ENCODE assay signal across 31 cellular contexts in genomic region chr5:35683466-35683865, GRCh38.
"Had no signal": no experiment of that assay in that cellular context is flagged by ENCODE, and none has a peak within 500 bp of the region (broad histone marks: within the 10 kb centered on the region; RNA-seq: fewer than 3 reads in every experiment).

No MANE protein-coding gene starts in this region.

- H3K4me1 ChIP-seq: adrenal gland, body of pancreas, esophagus muscularis mucosa, foreskin keratinocyte, gastrocnemius medialis had no signal

- H3K36me3 ChIP-seq: adrenal gland, esophagus muscularis mucosa, gastrocnemius medialis, heart left ventricle had no signal

- H3K9me3 ChIP-seq: adrenal gland, body of pancreas, esophagus muscularis mucosa, gastrocnemius medialis, heart left ventricle had no signal

- ATAC-seq: activated CD4-positive, alpha-beta T cell treated with anti-CD3 and anti-CD28 coated beads for 36 hours; activated CD8-positive, alpha-beta memory T cell treated with anti-CD3 and anti-CD28 coated beads, Interleukin-2, amount 10 ng/mL, durations not matched to agents 7 days and 5 days; activated CD8-positive, alpha-beta T cell treated with anti-CD3 and anti-CD28 coated beads, Interleukin-2, amount 10 ng/mL, durations not matched to agents 7 days and 5 days; activated naive CD8-positive, alpha-beta T cell treated with anti-CD3 and anti-CD28 coated beads, Interleukin-2, amount 50 U/mL, for 24 hours; body of pancreas; effector memory CD8-positive, alpha-beta T cell; foreskin keratinocyte; gastrocnemius medialis; heart left ventricle; T-helper 17 cell had no signal

- DNase-seq: activated CD4-positive, alpha-beta memory T cell treated with anti-CD3 and anti-CD28 coated beads for 36 hours; activated CD4-positive, alpha-beta T cell treated with anti-CD3 and anti-CD28 coated beads for 36 hours; activated CD4-positive, alpha-beta T cell treated with anti-CD3 and anti-CD28 coated beads, Interleukin-2, amount 10 ng/mL, durations not matched to agents 24 days and 14 days; activated CD4-positive, CD25-positive, alpha-beta regulatory T cell; activated CD4-positive, CD25-positive, alpha-beta regulatory T cell treated with anti-CD3 and anti-CD28 coated beads, Interleukin-2, amount 50 U/mL, for 72 hours; activated CD8-positive, alpha-beta memory T cell treated with anti-CD3 and anti-CD28 coated beads, Interleukin-2, amount 10 ng/mL, durations not matched to agents 7 days and 5 days; activated CD8-positive, alpha-beta memory T cell treated with anti-CD3 and anti-CD28 coated beads, Interleukin-2, amount 50 U/mL, for 4 hours; activated CD8-positive, alpha-beta T cell treated with anti-CD3 and anti-CD28 coated beads, Interleukin-2, amount 10 ng/mL, durations not matched to agents 7 days and 5 days; activated effector memory CD4-positive, alpha-beta T cell treated with anti-CD3 and anti-CD28 coated beads, Interleukin-2, amount 50 U/mL, for 16 hours; activated naive CD4-positive, alpha-beta T cell treated with anti-CD3 and anti-CD28 coated beads for 36 hours; activated naive CD8-positive, alpha-beta T cell treated with anti-CD3 and anti-CD28 coated beads for 36 hours; activated naive CD8-positive, alpha-beta T cell treated with anti-CD3 and anti-CD28 coated beads, Interleukin-2, amount 50 U/mL, for 24 hours; activated T-cell treated with anti-CD3 and anti-CD28 coated beads, Interleukin-2, amount 50 U/mL, for 1 hour; activated T-cell treated with anti-CD3 and anti-CD28 coated beads, Interleukin-2, amount 50 U/mL, for 48 hours; adrenal gland; amygdala; aorta; body of pancreas; caudate nucleus; cortex of kidney; dermis blood vessel endothelial cell; effector CD4-positive, alpha-beta T cell; effector memory CD8-positive, alpha-beta T cell; erythroblast; foreskin keratinocyte; gastrocnemius medialis; glutamatergic neuron; heart left ventricle; T-helper 17 cell; T1000 had no signal

- H3K27ac ChIP-seq: adrenal gland, body of pancreas, esophagus muscularis mucosa, foreskin keratinocyte, gastrocnemius medialis, heart left ventricle had no signal

- H3K27me3 ChIP-seq: adrenal gland, body of pancreas, esophagus muscularis mucosa, foreskin keratinocyte, gastrocnemius medialis, heart left ventricle had no signal

- H3K4me3 ChIP-seq: adrenal gland, body of pancreas, esophagus muscularis mucosa, gastrocnemius medialis, heart left ventricle had no signal
